In genomic region chr16:2755158-2755557, GRCh38 we compare ENCODE assay signal across 1 cellular context.
TF ChIP-seq lines count a peak whose summit lies in the region.

No MANE protein-coding gene starts in this region.

TF ChIP-seq in liver, 16 proteins besides CTCF, POLR2A, EP300 and RAD21 (continued from another document):
- no peak for TF ChIP-seq REST (IDR thresholded peaks at IDR 0.05)
- TF ChIP-seq NR2F2 (IDR thresholded peaks at IDR 0.05): no peak
